Comparison of ENCODE assay signal across 1 cellular context in the genomic region with DNA sequence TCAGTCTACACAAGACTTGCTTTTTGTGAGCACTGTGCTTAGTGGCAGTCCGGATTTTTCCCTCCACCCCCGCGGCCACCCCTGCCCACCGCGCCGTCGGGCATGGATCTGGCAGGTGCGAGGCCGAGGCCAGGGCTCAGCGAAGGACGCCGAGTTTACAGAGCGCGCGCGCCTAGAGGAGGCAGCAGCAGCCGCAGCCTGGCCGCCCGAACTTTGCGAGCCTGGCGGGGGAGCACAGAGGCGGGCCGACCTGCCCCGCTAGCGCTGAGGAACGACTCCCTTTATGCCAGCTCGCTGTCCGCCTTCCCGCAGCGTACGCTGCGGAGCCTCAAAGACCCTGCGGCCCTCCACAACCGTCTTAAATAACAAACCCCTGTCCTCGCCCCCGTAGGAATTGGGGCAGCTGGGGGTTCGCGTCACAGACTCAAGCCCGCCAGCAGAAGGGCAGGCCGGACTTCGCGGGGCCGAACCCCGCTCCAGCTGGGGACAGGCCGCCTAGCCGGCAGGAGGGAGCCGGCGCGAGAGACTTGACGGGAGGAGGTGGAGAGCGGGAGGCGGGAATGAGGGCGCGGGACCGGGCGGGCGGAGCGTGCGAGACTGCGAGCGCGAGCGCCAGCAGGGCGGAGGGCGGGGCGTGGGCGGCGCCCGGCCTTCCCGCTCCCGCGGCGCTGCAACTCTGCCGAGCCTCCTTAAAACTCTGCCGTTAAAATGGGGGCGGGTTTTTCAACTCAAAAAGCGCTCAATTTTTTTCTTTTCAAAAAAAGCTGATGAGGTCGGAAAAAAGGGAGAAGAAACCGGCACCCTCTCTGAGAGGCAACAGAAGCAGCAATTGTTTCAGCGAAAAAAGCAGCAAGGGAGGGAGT.
TF ChIP-seq lines count a peak whose summit lies in the region.

No MANE protein-coding gene starts in this region.

TF ChIP-seq in HCT116, 20 proteins besides CTCF, POLR2A, EP300 and RAD21 (continued from another document):
- no peak for TF ChIP-seq FOSL1 (IDR thresholded peaks at IDR 0.05; ENCODE audit: low read depth)
- TF ChIP-seq, protein P1, sequence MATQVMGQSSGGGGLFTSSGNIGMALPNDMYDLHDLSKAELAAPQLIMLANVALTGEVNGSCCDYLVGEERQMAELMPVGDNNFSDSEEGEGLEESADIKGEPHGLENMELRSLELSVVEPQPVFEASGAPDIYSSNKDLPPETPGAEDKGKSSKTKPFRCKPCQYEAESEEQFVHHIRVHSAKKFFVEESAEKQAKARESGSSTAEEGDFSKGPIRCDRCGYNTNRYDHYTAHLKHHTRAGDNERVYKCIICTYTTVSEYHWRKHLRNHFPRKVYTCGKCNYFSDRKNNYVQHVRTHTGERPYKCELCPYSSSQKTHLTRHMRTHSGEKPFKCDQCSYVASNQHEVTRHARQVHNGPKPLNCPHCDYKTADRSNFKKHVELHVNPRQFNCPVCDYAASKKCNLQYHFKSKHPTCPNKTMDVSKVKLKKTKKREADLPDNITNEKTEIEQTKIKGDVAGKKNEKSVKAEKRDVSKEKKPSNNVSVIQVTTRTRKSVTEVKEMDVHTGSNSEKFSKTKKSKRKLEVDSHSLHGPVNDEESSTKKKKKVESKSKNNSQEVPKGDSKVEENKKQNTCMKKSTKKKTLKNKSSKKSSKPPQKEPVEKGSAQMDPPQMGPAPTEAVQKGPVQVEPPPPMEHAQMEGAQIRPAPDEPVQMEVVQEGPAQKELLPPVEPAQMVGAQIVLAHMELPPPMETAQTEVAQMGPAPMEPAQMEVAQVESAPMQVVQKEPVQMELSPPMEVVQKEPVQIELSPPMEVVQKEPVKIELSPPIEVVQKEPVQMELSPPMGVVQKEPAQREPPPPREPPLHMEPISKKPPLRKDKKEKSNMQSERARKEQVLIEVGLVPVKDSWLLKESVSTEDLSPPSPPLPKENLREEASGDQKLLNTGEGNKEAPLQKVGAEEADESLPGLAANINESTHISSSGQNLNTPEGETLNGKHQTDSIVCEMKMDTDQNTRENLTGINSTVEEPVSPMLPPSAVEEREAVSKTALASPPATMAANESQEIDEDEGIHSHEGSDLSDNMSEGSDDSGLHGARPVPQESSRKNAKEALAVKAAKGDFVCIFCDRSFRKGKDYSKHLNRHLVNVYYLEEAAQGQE (IDR thresholded peaks at IDR 0.05; ENCODE audit: low read depth) = no peak
